ENCODE assay signal across 8 cellular contexts in genomic region chr1:155209373-155209721, GRCh38. TPM values are rescaled to one million over a fixed set of nuclear protein-coding genes. Genes with fewer than 3 reads are reported as not detected.
A peak's percentile ranks its signal among the peaks of the same experiment; 100 is the strongest.
DNase-seq lines count a peak whose midpoint lies in the region; ATAC-seq and TF ChIP-seq lines count a peak whose summit lies in the region.

No MANE protein-coding gene starts in this region.

- no peak overlapping the region for H4K5ac ChIP-seq in H9 (ENCODE audit: insufficient read length, low read depth, low read length)

- H2BK120ac ChIP-seq in H9 (ENCODE audit: low read depth, low read length, poor library complexity, severe bottlenecking): no peak overlapping the region

- H4K20me1 ChIP-seq in H9 (ENCODE audit: control insufficient read depth, insufficient read depth, insufficient read length) (no peaks in the 10 kb centered on the region), smooth muscle cell (ENCODE audit: low read depth) (no peaks in the 10 kb centered on the region)

- peak overlapping the region; percentile 89 to 92 for H3K4me3 Mint-ChIP-seq in H9
- H3K4me3 Mint-ChIP-seq in activated B cell treated with CpG ODN at 0.5 μM for 24 hours: peak overlapping the region; percentile 85

- H2AK5ac ChIP-seq in H9 (ENCODE audit: insufficient read length, low read length): no peak overlapping the region

- H2BK5ac ChIP-seq in H9 (ENCODE audit: insufficient read length, low read length): no peak overlapping the region

- no peaks in the 10 kb centered on the region for H3K36me3 ChIP-seq in smooth muscle cell (ENCODE audit: low read depth)

- ATAC-seq in activated B cell treated with CpG ODN at 0.5 μM for 24 hours (ENCODE audit: low read depth): no peak
- no peak for ATAC-seq in right cardiac atrium
- ATAC-seq in HG03354 (IDR thresholded peaks at IDR 0.05; ENCODE audit: poor library complexity, severe bottlenecking, unreplicated experiment): no peak
- no peak for ATAC-seq in HG03280 (IDR thresholded peaks at IDR 0.05; ENCODE audit: unreplicated experiment)
- ATAC-seq in HG02870 (IDR thresholded peaks at IDR 0.05; ENCODE audit: unreplicated experiment): no peak

- no peak overlapping the region for H2BK15ac ChIP-seq in H9 (ENCODE audit: low read depth, low read length)

- peaks cover 4% of the 10 kb centered on the region for H3F3A ChIP-seq in smooth muscle cell (ENCODE audit: low read depth)

- POLR2A ChIA-PET in activated B cell treated with CpG ODN at 0.5 μM for 24 hours (lab: Charles Lee): interaction anchor here (0.6 to 3.7 kb wide), 13 partner anchors 15 to 354 kb away, joined by 3 to 75 read pairs (median 5); partner anchors contain the start of genes ASH1L, CLK2 and KRTCAP2

- CTCF ChIA-PET in activated B cell treated with CpG ODN at 0.5 μM for 24 hours (lab: Charles Lee): interaction anchor here (0.6 to 7.6 kb wide), 4 partner anchors 16 to 41 kb away, joined by 3 to 110 read pairs (median 6); partner anchors contain the start of gene KRTCAP2

- H3K4me3 ChIP-seq in right cardiac atrium (ENCODE audit: low read length) (peak overlapping the region; percentile 88), smooth muscle cell (peak overlapping the region; percentile 81)

- peaks cover 12% of the 10 kb centered on the region for H3K27me3 Mint-ChIP-seq in H9 (ENCODE audit: low read depth)
- no peaks in the 10 kb centered on the region for H3K27me3 Mint-ChIP-seq in activated B cell treated with CpG ODN at 0.5 μM for 24 hours

- peaks cover 6% of the 10 kb centered on the region for H3K23me2 ChIP-seq in H9 (ENCODE audit: insufficient read length, low read depth, low read length, poor library complexity, severe bottlenecking)

- no peak overlapping the region for H4K8ac ChIP-seq in H9 (replicated peaks; ENCODE audit: insufficient read length, low read depth, low read length)

- no peak overlapping the region for H3K4ac ChIP-seq in H9 (ENCODE audit: low read depth, low read length)

- no peak overlapping the region for H4K91ac ChIP-seq in H9 (ENCODE audit: insufficient read length, low read depth, low read length)

- H3K9me3 Mint-ChIP-seq in H9 (no peaks in the 10 kb centered on the region), activated B cell treated with CpG ODN at 0.5 μM for 24 hours (no peaks in the 10 kb centered on the region)

- no peak for TF ChIP-seq CTCF in H9 (conservative IDR thresholded peaks at IDR 0.05)
- no peak for TF ChIP-seq CTCF in activated B cell treated with CpG ODN at 0.5 μM for 24 hours (IDR thresholded peaks at IDR 0.05)
- no peak for TF ChIP-seq CTCF in smooth muscle cell (IDR thresholded peaks at IDR 0.05; ENCODE audit: borderline replicate concordance, insufficient read depth, poor library complexity, severe bottlenecking)

- no peak overlapping the region for H3K23ac ChIP-seq in H9 (ENCODE audit: insufficient read length, low read depth, low read length)

- H3K27ac Mint-ChIP-seq in H9: peak overlapping the region; percentile 59 to 97 (median 95)
- peak overlapping the region; percentile 83 for H3K27ac Mint-ChIP-seq in activated B cell treated with CpG ODN at 0.5 μM for 24 hours

- H3K36me3 Mint-ChIP-seq in H9 (ENCODE audit: insufficient read depth in 1 of 3, low read depth in 3 of 3) (peaks cover 3 to 19% (median 17%) of the 10 kb centered on the region in 3 experiments; a peak in 5 of 7 replicates), activated B cell treated with CpG ODN at 0.5 μM for 24 hours (ENCODE audit: low read depth) (peaks cover 17% of the 10 kb centered on the region)

- H2AFZ ChIP-seq in H9 (ENCODE audit: low read length) (no peak overlapping the region), smooth muscle cell (ENCODE audit: low read depth) (peak overlapping the region; percentile 73)

- H3K4me2 ChIP-seq in H9 (ENCODE audit: insufficient read depth, insufficient read length, low read length) (peak overlapping the region; percentile 89), smooth muscle cell (peak overlapping the region; percentile 96)

- peak overlapping the region; percentile 94 for H3K18ac ChIP-seq in H9 (ENCODE audit: insufficient read length, low read depth, low read length)

- H3K79me1 ChIP-seq in H9 (ENCODE audit: insufficient read depth, low read depth, low read length, poor library complexity, severe bottlenecking): no peaks in the 10 kb centered on the region

- H3K56ac ChIP-seq in H9 (ENCODE audit: insufficient read length, low read depth, low read length): no peak overlapping the region

- H3K9ac ChIP-seq in H9 (ENCODE audit: extremely low read depth, insufficient read length, low read length): peak overlapping the region; percentile 77
- H3K9ac ChIP-seq in smooth muscle cell (ENCODE audit: low read depth): peak overlapping the region; percentile 100

- H3K27ac ChIP-seq in H9 (ENCODE audit: insufficient read length, low read depth, low read length): no peak overlapping the region
- peak overlapping the region; percentile 98 for H3K27ac ChIP-seq in right cardiac atrium (ENCODE audit: low read length)
- peak overlapping the region; percentile 100 for H3K27ac ChIP-seq in smooth muscle cell (ENCODE audit: low read depth)

- no peaks in the 10 kb centered on the region for H3K27me3 ChIP-seq in H9 (ENCODE audit: insufficient read depth, low read length)
- H3K27me3 ChIP-seq in right cardiac atrium (ENCODE audit: control insufficient read depth, insufficient read depth): no peaks in the 10 kb centered on the region
- no peaks in the 10 kb centered on the region for H3K27me3 ChIP-seq in smooth muscle cell (ENCODE audit: low read depth)

- peaks cover 30 to 31% of the 10 kb centered on the region in 2 experiments for H3K4me1 Mint-ChIP-seq in H9
- H3K4me1 Mint-ChIP-seq in activated B cell treated with CpG ODN at 0.5 μM for 24 hours: peaks cover 20% of the 10 kb centered on the region

- H3K14ac ChIP-seq in H9 (ENCODE audit: insufficient read depth, low read length): peak overlapping the region; percentile 97

- H3K9me3 ChIP-seq in H9 (ENCODE audit: control insufficient read depth, low read depth, low read length): no peaks in the 10 kb centered on the region
- no peaks in the 10 kb centered on the region for H3K9me3 ChIP-seq in right cardiac atrium (ENCODE audit: control insufficient read depth, low read length)
- H3K9me3 ChIP-seq in smooth muscle cell (replicated peaks; ENCODE audit: low read depth): no peaks in the 10 kb centered on the region

- H2BK12ac ChIP-seq in H9 (ENCODE audit: insufficient read length, low read depth, low read length): no peak overlapping the region

- no CpG with 5 or more reads among the region's 9 CpGs for WGBS in H9 (ENCODE audit: extremely low coverage, insufficient read length, low lambda C conversion rate)
- 5% methylated on average over 9 of the region's 9 CpGs for WGBS in right cardiac atrium
- WGBS in smooth muscle cell (ENCODE audit: low lambda C conversion rate): 2% methylated on average over 9 of the region's 9 CpGs

- H2BK20ac ChIP-seq in H9 (ENCODE audit: low read depth, low read length, poor library complexity, severe bottlenecking): no peak overlapping the region

- H3K79me2 ChIP-seq in H9 (ENCODE audit: insufficient read depth, low read length) (no peaks in the 10 kb centered on the region), smooth muscle cell (ENCODE audit: low read depth) (peaks cover 12% of the 10 kb centered on the region)

- intact Hi-C loops in activated B cell treated with CpG ODN at 0.5 μM for 24 hours (cut with micrococcal nuclease) (loop anchor here (2.0 to 5.0 kb wide), 2 partner anchors 15 to 53 kb away; partner anchors contain the start of gene SCAMP3), right cardiac atrium (cut with DNase I) (no loop called here)

- H3K4me1 ChIP-seq in H9 (ENCODE audit: insufficient read depth, low read length): peaks cover 2% of the 10 kb centered on the region; the same call in 1 of the 2 replicates
- peaks cover 5% of the 10 kb centered on the region for H3K4me1 ChIP-seq in right cardiac atrium (ENCODE audit: control insufficient read depth, insufficient read depth, low read length)
- peaks cover 10% of the 10 kb centered on the region for H3K4me1 ChIP-seq in smooth muscle cell (ENCODE audit: low read depth)

- no peak overlapping the region for H3T11ph ChIP-seq in H9 (ENCODE audit: low read length)

- DNase-seq in H9 (no peak), activated B cell treated with CpG ODN at 0.5 μM for 24 hours (no peak), right cardiac atrium (no peak), smooth muscle cell (lab: John Stamatoyannopoulos, UW; ENCODE audit: unreplicated experiment) (no peak), NCI-H524 (lab: John Stamatoyannopoulos, UW) (no peak)

RNA-seq across cellular contexts. Expression of gene MTX1, which starts 0.9 kb away (rescaled TPM):
- total RNA-seq in H9 (2021) (43.6 and 45.0 TPM in 2 replicates), activated B cell treated with CpG ODN at 0.5 μM for 24 hours (36.7 and 38.2 TPM in 2 replicates), right cardiac atrium (10 to 100 TPM; 20.1 to 24.3 (median 21.1) TPM), smooth muscle cell (45.2 and 55.4 TPM in 2 replicates)
- polyA plus RNA-seq in right cardiac atrium (31.9 TPM), smooth muscle cell (98.4 and 109 TPM in 2 replicates)

RNA-seq across cellular contexts. Expression of gene THBS3, which starts 1.6 kb away (rescaled TPM):
- total RNA-seq in H9 (2021) (5.0 and 5.9 TPM in 2 replicates), activated B cell treated with CpG ODN at 0.5 μM for 24 hours (9.7 and 15.3 TPM in 2 replicates), right cardiac atrium (10 to 100 TPM; 16.5 to 33.4 (median 20.1) TPM), smooth muscle cell (17.2 and 28.5 TPM in 2 replicates)
- polyA plus RNA-seq in right cardiac atrium (19.6 TPM), smooth muscle cell (15.7 and 20.1 TPM in 2 replicates)

RNA-seq across cellular contexts. Expression of gene TRIM46, which starts 35.7 kb away (rescaled TPM):
- 16.5 and 18.4 TPM in 2 replicates for total RNA-seq in H9 (2021)
- total RNA-seq in activated B cell treated with CpG ODN at 0.5 μM for 24 hours: 1.2 and 1.9 TPM in 2 replicates
- under 1 TPM; 0.17 to 0.37 (median 0.26) TPM for total RNA-seq in right cardiac atrium
- 0.18 TPM for polyA plus RNA-seq in right cardiac atrium
- total RNA-seq in smooth muscle cell: 1.5 and 3.8 TPM in 2 replicates
- polyA plus RNA-seq in smooth muscle cell: 3.6 and 4.3 TPM in 2 replicates

RNA-seq across cellular contexts. Expression of gene KRTCAP2, which starts 36.2 kb away (rescaled TPM):
- total RNA-seq in H9 (2021) (149 and 152 TPM in 2 replicates), activated B cell treated with CpG ODN at 0.5 μM for 24 hours (128 and 132 TPM in 2 replicates), right cardiac atrium (100 to 1,000 TPM; 122 to 150 (median 130) TPM), smooth muscle cell (192 and 283 TPM in 2 replicates)
- polyA plus RNA-seq in right cardiac atrium (217 TPM), smooth muscle cell (607 and 642 TPM in 2 replicates)

RNA-seq across cellular contexts. Expression of gene ENTREP3, which starts 45.9 kb away (rescaled TPM):
- total RNA-seq in H9 (2021): 40.8 and 41.0 TPM in 2 replicates
- total RNA-seq in activated B cell treated with CpG ODN at 0.5 μM for 24 hours: 13.7 and 14.8 TPM in 2 replicates
- total RNA-seq in right cardiac atrium: 10 to 100 TPM; 14.2 to 22.3 (median 15.8) TPM
- 9.4 TPM for polyA plus RNA-seq in right cardiac atrium
- total RNA-seq in smooth muscle cell: 7.0 and 14.7 TPM in 2 replicates
- polyA plus RNA-seq in smooth muscle cell: 26.5 and 30.9 TPM in 2 replicates
